In the genomic region with DNA sequence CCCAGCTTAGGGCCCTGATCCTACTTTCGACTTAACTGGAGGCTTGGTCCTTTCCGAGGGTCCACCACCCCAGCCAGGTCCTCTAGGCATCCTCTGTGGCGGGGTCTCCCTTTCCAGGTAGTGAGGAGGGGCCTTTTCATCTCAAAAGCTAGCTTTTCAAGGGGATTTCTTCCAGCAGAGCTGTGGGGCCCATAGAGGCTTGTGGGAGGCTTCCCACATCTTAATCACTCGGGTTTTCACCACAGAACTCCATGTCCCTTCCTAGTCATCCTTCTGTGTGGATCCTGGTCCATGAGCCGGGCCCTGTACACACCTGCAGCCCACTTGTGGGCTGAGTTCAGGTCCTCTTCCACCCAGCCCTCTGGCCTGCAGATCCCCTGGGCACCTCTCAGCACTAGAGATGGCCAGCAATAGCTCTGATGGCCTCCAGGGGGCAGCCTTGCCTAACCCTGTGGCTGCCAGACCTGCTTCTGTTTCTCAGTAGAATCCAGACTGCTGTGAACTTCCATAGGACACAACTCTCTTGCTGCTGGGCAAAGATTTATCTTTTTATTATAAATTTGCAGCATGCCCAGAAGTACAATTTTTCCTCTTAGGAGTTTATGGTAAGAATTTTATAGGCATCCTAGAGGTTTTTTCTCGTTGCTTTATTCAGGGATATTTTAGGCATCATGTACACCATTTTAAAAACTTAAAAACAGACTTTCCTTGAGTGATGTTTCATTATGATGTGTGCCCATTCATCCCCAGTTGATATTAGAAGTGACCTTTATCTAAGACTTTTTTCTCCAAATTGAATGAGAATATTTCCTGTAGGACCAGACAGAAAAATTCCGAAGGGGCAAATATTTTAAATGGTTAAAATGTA, we compare ENCODE assay signal across 8 cellular contexts.
DNase-seq lines count a peak whose midpoint lies in the region; ATAC-seq, FAIRE-seq and TF ChIP-seq lines count a peak whose summit lies in the region.

No MANE protein-coding gene starts in this region.

- POLR2A ChIA-PET in HepG2 (lab: Yijun Ruan, JAX): no interaction called here

- H3K36me3 ChIP-seq in HepG2 (replicated peaks in 1 of 2; ENCODE audit: control insufficient read depth in 1 of 2, insufficient read depth in 2 of 2, low read length in 2 of 2): peaks cover 3 to 7% of the 10 kb centered on the region in 2 experiments; a peak in 4 of 5 replicates

- peak; percentile 45 for TF ChIP-seq RAD21 in HepG2 (CRISPR knock-in tag; IDR thresholded peaks at IDR 0.05)

- DNase-seq in AML-193 (lab: John Stamatoyannopoulos, UW) (peak; percentile 39 to 42), NCI-H345 (lab: John Stamatoyannopoulos, UW) (peak; percentile 57), cerebellar nuclear complex (lab: John Stamatoyannopoulos, UW) (peak; percentile 23 to 51), HepG2 (ENCODE audit: low spot score) (peak; percentile 35)
- peak; percentile 17 to 32 (median 23) for DNase-seq in stimulated activated CD4-positive, alpha-beta T cell treated with anti-CD3 and anti-CD28 coated beads, TNF-alpha, amount 100 ng/mL, for 4 hours (ENCODE audit: low read depth in 3 of 3)

- ATAC-seq in GM18907 (IDR thresholded peaks at IDR 0.05; ENCODE audit: unreplicated experiment) (peak; percentile 94), HG03108 (IDR thresholded peaks at IDR 0.05; ENCODE audit: unreplicated experiment) (peak; percentile 80), HepG2 (peak; percentile 98)
- peak; percentile 72 to 82 for ATAC-seq in activated CD4-positive, CD25-positive, alpha-beta regulatory T cell treated with anti-CD3 and anti-CD28 coated beads, Interleukin-2, amount 50 U/mL, for 24 hours

- H3K4me3 ChIP-seq in HepG2 (replicated peaks in 1 of 3; ENCODE audit: insufficient read depth in 1 of 3, low read depth in 2 of 3, low read length in 3 of 3): no peak overlapping the region

- H4K20me1 ChIP-seq in HepG2 (ENCODE audit: insufficient read depth, low read length): no peaks in the 10 kb centered on the region

- peak; percentile 55 for FAIRE-seq in HepG2 (lab: Jason Lieb, UNC)

- H3K79me2 ChIP-seq in HepG2 (ENCODE audit: insufficient read depth, low read length): no peaks in the 10 kb centered on the region

- no peaks in the 10 kb centered on the region for H3K27me3 ChIP-seq in HepG2 (ENCODE audit: control insufficient read depth in 1 of 2, insufficient read depth in 2 of 2, low read length in 2 of 2)

- no peak for TF ChIP-seq EP300 in HepG2 (IDR thresholded peaks at IDR 0.05; ENCODE audit: low read depth in 2 of 2, low read length in 2 of 2)
- no peak for TF ChIP-seq EP300 in HepG2 (CRISPR knock-in tag; IDR thresholded peaks at IDR 0.05; ENCODE audit: borderline replicate concordance)

- CTCF ChIA-PET in HepG2 (lab: Yijun Ruan, JAX; ENCODE audit: low intra/inter-chr PET ratio, low total read pairs): interaction anchor here (0.6 to 0.7 kb wide), 3 partner anchors 10 to 297 kb away, joined by 3 read pairs; no protein-coding TSS in a partner anchor

- intact Hi-C loops in HepG2 (cut with micrococcal nuclease; ENCODE audit: unreplicated experiment): loop anchor here (1.0 to 5.0 kb wide), 2 partner anchors 245 to 296 kb away; no protein-coding TSS in a partner anchor

- H3K4me1 ChIP-seq in HepG2 (ENCODE audit: insufficient read depth, low read length): no peaks in the 10 kb centered on the region

- no peaks in the 10 kb centered on the region for H3K9me3 ChIP-seq in HepG2 (ENCODE audit: low read length)

- TF ChIP-seq CTCF in HepG2 (CRISPR knock-in tag; IDR thresholded peaks at IDR 0.05): peak; percentile 87

- no peak overlapping the region for H2AFZ ChIP-seq in HepG2 (ENCODE audit: low read length)

- TF ChIP-seq POLR2A in HepG2 (IDR thresholded peaks at IDR 0.05; ENCODE audit: insufficient read depth in 1 of 2, low read depth in 2 of 2, low read length in 2 of 2): no peak

- H3K9ac ChIP-seq in HepG2 (ENCODE audit: insufficient read depth, low read depth, low read length): no peak overlapping the region

- H3K27ac ChIP-seq in HepG2 (ENCODE audit: extremely low read length, insufficient read depth, low read length): no peak overlapping the region

- in situ Hi-C loops in HepG2 (cut with HindIII; ENCODE audit: extremely low pct_ligation_motif_present, low pct_unique_long_range_greater_than_20kb): no loop called here

- BruUV-seq in HepG2 (replicated peaks; lab: Mats Ljungman, UMichigan): no TSS peak

- WGBS in HepG2 (ENCODE audit: low lambda C conversion rate): 61% methylated on average over 7 of the region's 7 CpGs

- no peak overlapping the region for H3K4me2 ChIP-seq in HepG2 (ENCODE audit: low read depth, low read length)

TF ChIP-seq in HepG2, 621 proteins besides CTCF, POLR2A, EP300 and RAD21:
- TF ChIP-seq XRCC5 (optimal IDR thresholded peaks at IDR 0.05; ENCODE audit: low read length) (peak; percentile 73), TFAP4 (IDR thresholded peaks at IDR 0.05; ENCODE audit: borderline replicate concordance, low read depth) (no peak), STAG1 (CRISPR knock-in tag; IDR thresholded peaks at IDR 0.05) (peak; percentile 67)
